8 cellular contexts compared by ENCODE assay signal in genomic region chr10:79266543-79267312, GRCh38.
DNase-seq lines count a peak whose midpoint lies in the region; ATAC-seq lines count a peak whose summit lies in the region.

No MANE protein-coding gene starts in this region.

- CTCF ChIA-PET in activated CD4-positive, alpha-beta memory T cell treated with anti-CD3 and anti-CD28 coated beads for 36 hours (lab: Charles Lee): no interaction called here

- H3K9me3 ChIP-seq in BLaER1: no peaks in the 10 kb centered on the region

- H3K9me3 Mint-ChIP-seq in activated CD4-positive, alpha-beta memory T cell treated with anti-CD3 and anti-CD28 coated beads for 36 hours: no peaks in the 10 kb centered on the region

- H3K36me3 ChIP-seq in BLaER1: peaks cover 43% of the 10 kb centered on the region

- no peaks in the 10 kb centered on the region for H3K27me3 Mint-ChIP-seq in activated CD4-positive, alpha-beta memory T cell treated with anti-CD3 and anti-CD28 coated beads for 36 hours

- no peaks in the 10 kb centered on the region for H3K36me3 Mint-ChIP-seq in activated CD4-positive, alpha-beta memory T cell treated with anti-CD3 and anti-CD28 coated beads for 36 hours

- intact Hi-C loops in activated CD4-positive, alpha-beta memory T cell treated with anti-CD3 and anti-CD28 coated beads for 36 hours (cut with micrococcal nuclease): loop anchor here (1.0 to 2.0 kb wide), 3 partner anchors 18 to 24 kb away; no protein-coding TSS in a partner anchor
- intact Hi-C loops in posterior vena cava (cut with DNase I): no loop called here

- H3K4me1 Mint-ChIP-seq in activated CD4-positive, alpha-beta memory T cell treated with anti-CD3 and anti-CD28 coated beads for 36 hours (ENCODE audit: low read depth): peaks cover 23% of the 10 kb centered on the region

- peak overlapping the region; percentile 40 for H3K4me3 ChIP-seq in BLaER1

- H3K4me2 ChIP-seq in BLaER1: peak overlapping the region; percentile 85

- H3K27me3 ChIP-seq in BLaER1: no peaks in the 10 kb centered on the region

- H3K4me1 ChIP-seq in BLaER1: peaks cover 100% of the 10 kb centered on the region

- ATAC-seq in GM19372 (IDR thresholded peaks at IDR 0.05; ENCODE audit: low read depth, unreplicated experiment) (peak; percentile 76), HG03439 (IDR thresholded peaks at IDR 0.05; ENCODE audit: unreplicated experiment) (peak; percentile 64)

- peak overlapping the region; percentile 62 for H3K9ac ChIP-seq in BLaER1

- H3K27ac Mint-ChIP-seq in activated CD4-positive, alpha-beta memory T cell treated with anti-CD3 and anti-CD28 coated beads for 36 hours: peak overlapping the region; percentile 4

- H4K20me1 ChIP-seq in BLaER1: peaks cover 100% of the 10 kb centered on the region

- POLR2A ChIA-PET in activated CD4-positive, alpha-beta memory T cell treated with anti-CD3 and anti-CD28 coated beads for 36 hours (lab: Charles Lee): interaction anchor here (1.1 to 1.3 kb wide), 2 partner anchors 17 to 56 kb away, joined by 3 read pairs; no protein-coding TSS in a partner anchor

- DNase-seq in activated CD4-positive, alpha-beta memory T cell treated with anti-CD3 and anti-CD28 coated beads for 36 hours: peak; percentile 67
- DNase-seq in germinal center (ENCODE audit: low spot score) (peak; percentile 44), posterior vena cava (ENCODE audit: low spot score) (peak; percentile 92), NCI-H510A (lab: John Stamatoyannopoulos, UW) (no peak), NCI-H1105 treated with DMSO at 0.1 percent for 48 hours (lab: John Stamatoyannopoulos, UW) (no peak)

- H3K4me3 Mint-ChIP-seq in activated CD4-positive, alpha-beta memory T cell treated with anti-CD3 and anti-CD28 coated beads for 36 hours: no peak overlapping the region

- peak overlapping the region; percentile 71 for H3K27ac ChIP-seq in BLaER1

Comparison
In these comparisons a context has a peak if more than half of its experiments do, and no peak if none do; other contexts are left out.
1. DNase-seq: peak in activated CD4-positive, alpha-beta memory T cell treated with anti-CD3 and anti-CD28 coated beads for 36 hours (single experiment), germinal center (single experiment) and posterior vena cava (single experiment); none in NCI-H510A (single experiment) and NCI-H1105 treated with DMSO at 0.1 percent for 48 hours (single experiment).